In genomic region chr1:54124472-54124871, GRCh38 we compare ENCODE assay signal across 1 cellular context.
TF ChIP-seq lines count a peak whose summit lies in the region.

No MANE protein-coding gene starts in this region.

TF ChIP-seq in H1, 55 proteins besides CTCF, POLR2A, EP300 and RAD21 (continued from another document):
- TF ChIP-seq CHD2 (IDR thresholded peaks at IDR 0.05; ENCODE audit: low read length): no peak
